Comparison of ENCODE assay signal across 19 cellular contexts in the genomic region with DNA sequence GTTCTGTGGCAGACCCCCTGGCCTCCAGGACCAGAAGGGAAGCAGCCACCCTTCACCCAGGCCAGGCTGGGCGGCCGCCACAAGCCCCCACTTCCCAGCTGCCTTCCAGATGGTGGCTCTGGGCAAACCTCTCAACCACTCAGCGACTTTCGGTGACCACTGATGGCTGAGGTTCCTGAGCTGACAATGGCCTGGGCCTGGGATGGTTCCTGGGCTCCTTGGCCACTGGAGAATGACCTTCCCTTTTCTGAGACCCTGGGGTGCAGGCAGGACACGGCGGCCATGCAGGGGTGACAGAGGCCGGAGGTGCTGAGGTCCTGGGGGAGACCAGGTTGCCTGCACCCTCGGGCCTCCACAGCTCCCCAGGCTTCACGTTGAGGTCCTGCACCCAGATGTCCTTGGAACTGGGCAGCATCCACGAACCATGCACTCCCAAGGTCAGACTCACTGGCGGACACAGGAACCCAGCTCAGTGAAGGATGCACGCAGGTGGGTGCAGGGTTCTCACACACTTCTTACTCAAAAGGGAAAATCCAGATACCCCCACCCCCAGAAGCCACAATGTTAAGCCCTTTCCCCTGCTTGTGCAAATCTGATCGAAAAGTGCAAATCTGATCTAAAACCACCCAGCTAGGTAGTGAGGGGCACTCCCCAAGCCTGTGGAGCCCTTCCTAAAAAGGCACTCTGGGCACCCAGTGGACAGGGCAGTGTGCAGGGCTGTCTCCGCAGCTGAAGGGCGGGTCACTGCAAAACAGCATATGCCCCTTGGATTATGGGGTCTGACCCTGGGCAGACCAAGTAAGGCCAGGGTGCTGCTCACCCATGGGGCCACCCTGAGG. TPM values are rescaled to one million over a fixed set of nuclear protein-coding genes. Genes with fewer than 3 reads are reported as not detected.
DNase-seq lines count a peak whose midpoint lies in the region; ATAC-seq, FAIRE-seq and TF ChIP-seq lines count a peak whose summit lies in the region.
"Had no signal": no experiment of that assay in that cellular context is flagged by ENCODE, and none has a peak within 500 bp of the region (broad histone marks: within the 10 kb centered on the region; RNA-seq: fewer than 3 reads in every experiment).

No MANE protein-coding gene starts in this region.

- H3K4me3 Mint-ChIP-seq in stimulated activated naive B cell treated with anti-CD40 and anti-IgM and Interleukin-4, amounts not matched to agents 10 μg/mL and 1 μg/mL and 100 μg/mL, for 72 hours: no peak overlapping the region
- H3K4me3 Mint-ChIP-seq: brain, IgD-negative memory B cell had no signal

- no peak for TF ChIP-seq CTCF in left ventricle myocardium inferior (IDR thresholded peaks at IDR 0.05; ENCODE audit: borderline replicate concordance)
- no peak for TF ChIP-seq CTCF in heart right ventricle (IDR thresholded peaks at IDR 0.05)
- TF ChIP-seq CTCF in GM12878 (IDR thresholded peaks at IDR 0.05 in 2 of 3, conservative IDR thresholded peaks at IDR 0.05 in 1 of 3; ENCODE audit: control insufficient read depth in 2 of 3, extremely low read depth in 1 of 3, insufficient read depth in 1 of 3, low read depth in 3 of 3, low read length in 3 of 3): no peak

- no peak overlapping the region for H3K4me3 ChIP-seq in left ventricle myocardium inferior
- H3K4me3 ChIP-seq in heart right ventricle: no peak overlapping the region
- no peak overlapping the region for H3K4me3 ChIP-seq in GM12878
- H3K4me3 ChIP-seq: psoas muscle, thoracic aorta had no signal

- no peak for TF ChIP-seq RAD21 in GM12878 (IDR thresholded peaks at IDR 0.05; ENCODE audit: insufficient read depth, low read depth, low read length)

- H4K20me1 ChIP-seq in GM12878 (ENCODE audit: control insufficient read depth, insufficient read depth): no peaks in the 10 kb centered on the region; the same call in 1 of the 2 replicates

- H3K9me3 ChIP-seq in left ventricle myocardium inferior (replicated peaks) (peaks cover 7% of the 10 kb centered on the region), heart right ventricle (peaks cover 0 to 13% (median 0%) of the 10 kb centered on the region in 11 donors), GM12878 (replicated peaks; ENCODE audit: control insufficient read depth, insufficient read depth, low read length) (peaks cover 5% of the 10 kb centered on the region; the same call in 2 of the 3 replicates)
- H3K9me3 ChIP-seq: neutrophil, psoas muscle had no signal

- WGBS in heart right ventricle, 2 donors: 83 to 85% methylated on average over 15 of the region's 15 CpGs
- 81% methylated on average over 15 of the region's 15 CpGs for WGBS in GM12878 (ENCODE audit: insufficient coverage, insufficient replicate concordance, low lambda C conversion rate, missing lambda C conversion rate)

- no peak for FAIRE-seq in GM12878 (lab: Jason Lieb, UNC)
- FAIRE-seq: frontal cortex, islet of Langerhans had no signal

- peaks cover 31 to 57% of the 10 kb centered on the region in 2 donors for H3K36me3 Mint-ChIP-seq in stimulated activated naive B cell treated with anti-CD40 and anti-IgM and Interleukin-4, amounts not matched to agents 10 μg/mL and 1 μg/mL and 100 μg/mL, for 72 hours

- intact Hi-C loops in left ventricle myocardium inferior (cut with micrococcal nuclease) (no loop called here), heart right ventricle (cut with DNase I) (no loop called here), GM12878 (cut with micrococcal nuclease; ENCODE audit: unreplicated experiment) (no loop called here)

- no peak overlapping the region for H2AFZ ChIP-seq in GM12878 (ENCODE audit: control insufficient read depth, low read depth, low read length)

- RAD21 ChIA-PET in GM12878 (lab: Charles Lee; ENCODE audit: unreplicated experiment): no interaction called here

- H3K4me1 ChIP-seq in left ventricle myocardium inferior (peaks cover 50% of the 10 kb centered on the region), heart right ventricle (peaks cover 5 to 50% (median 26%) of the 10 kb centered on the region in 9 donors), GM12878 (ENCODE audit: control insufficient read depth, insufficient read depth, low read length) (peaks cover 3% of the 10 kb centered on the region; the same call in 1 of the 2 replicates)

- ATAC-seq in heart right ventricle (no peak), GM12878 (peak; percentile 5; the same call in 1 of the 3 replicates)
- peak in 1 of 2 donors; percentile 3 for ATAC-seq in stimulated activated naive B cell treated with anti-CD40 and anti-IgM and Interleukin-4, amounts not matched to agents 10 μg/mL and 1 μg/mL and 100 μg/mL, for 72 hours (replicated peaks)
- ATAC-seq: PC-3, psoas muscle had no signal

- DNase-seq in left ventricle myocardium inferior (no peak), heart right ventricle (no peak), GM12878 (ENCODE audit: low read depth, low spot score) (no peak), KBM-7 (no peak)
- DNase-seq in stimulated activated naive B cell treated with anti-CD40 and anti-IgM and Interleukin-4, amounts not matched to agents 10 μg/mL and 1 μg/mL and 100 μg/mL, for 72 hours: no peak
- DNase-seq in activated T-cell treated with anti-CD3 and anti-CD28 coated beads, Interleukin-2, amount 50 U/mL, for 48 hours: no peak
- DNase-seq: effector CD8-positive, alpha-beta T cell; NCI-H446; PC-3; SHP77 had no signal

- in situ Hi-C loops in GM12878 (cut with MboI) (no loop called here), KBM-7 (cut with MboI; ENCODE audit: low pct_unique_long_range_greater_than_20kb, low sequenced_read_pairs) (no loop called here)

- H3K79me2 ChIP-seq in GM12878 (ENCODE audit: control insufficient read depth, insufficient read depth, low read length): no peaks in the 10 kb centered on the region

- H3K27ac Mint-ChIP-seq in stimulated activated naive B cell treated with anti-CD40 and anti-IgM and Interleukin-4, amounts not matched to agents 10 μg/mL and 1 μg/mL and 100 μg/mL, for 72 hours: peak overlapping the region; percentile 74

- H3K27me3 ChIP-seq in left ventricle myocardium inferior (ENCODE audit: low read depth) (no peaks in the 10 kb centered on the region), heart right ventricle (no peaks in the 10 kb centered on the region), GM12878 (replicated peaks in 1 of 2; ENCODE audit: control insufficient read depth in 2 of 2, insufficient read depth in 2 of 2, low read length in 1 of 2) (no peaks in the 10 kb centered on the region)
- H3K27me3 ChIP-seq: neutrophil had no signal

- no TSS peak for BruUV-seq in GM12878 (replicated peaks; lab: Mats Ljungman, UMichigan)

- no peak for TF ChIP-seq EP300 in GM12878 (IDR thresholded peaks at IDR 0.05; ENCODE audit: borderline replicate concordance in 1 of 2, control insufficient read depth in 1 of 2, low read depth in 2 of 2, low read length in 2 of 2)

- no peak overlapping the region for H3K4me2 ChIP-seq in GM12878 (ENCODE audit: control insufficient read depth, insufficient read depth)

- H3K36me3 ChIP-seq in left ventricle myocardium inferior: peaks cover 11% of the 10 kb centered on the region
- H3K36me3 ChIP-seq in heart right ventricle: peaks cover 0 to 39% (median 0%) of the 10 kb centered on the region in 9 donors
- peaks cover 11 to 14% of the 10 kb centered on the region in 2 experiments for H3K36me3 ChIP-seq in GM12878 (ENCODE audit: control insufficient read depth in 2 of 2, insufficient read depth in 2 of 2, low read length in 1 of 2)

- SMC1A ChIA-PET in GM12878 (lab: Charles Lee; ENCODE audit: uncharacterized antibody, unreplicated experiment): no interaction called here

- TF ChIP-seq POLR2A in GM19193 (IDR thresholded peaks at IDR 0.05; ENCODE audit: extremely low read depth, insufficient read depth, insufficient read length) (peak; percentile 26), GM12878 (IDR thresholded peaks at IDR 0.05; ENCODE audit: low read depth, low read length) (peak; percentile 75)

- POLR2A ChIA-PET in GM12878 (lab: Charles Lee): interaction anchor here (0.6 kb wide), 1 partner anchor 13 kb away, joined by 3 read pairs; no protein-coding TSS in a partner anchor

- peaks cover 11 to 13% of the 10 kb centered on the region in 2 donors for H3K9me3 Mint-ChIP-seq in stimulated activated naive B cell treated with anti-CD40 and anti-IgM and Interleukin-4, amounts not matched to agents 10 μg/mL and 1 μg/mL and 100 μg/mL, for 72 hours
- H3K9me3 Mint-ChIP-seq: IgD-negative memory B cell had no signal

- peaks cover 15 to 26% of the 10 kb centered on the region in 2 donors for H3K4me1 Mint-ChIP-seq in stimulated activated naive B cell treated with anti-CD40 and anti-IgM and Interleukin-4, amounts not matched to agents 10 μg/mL and 1 μg/mL and 100 μg/mL, for 72 hours

- H3K27me3 Mint-ChIP-seq in stimulated activated naive B cell treated with anti-CD40 and anti-IgM and Interleukin-4, amounts not matched to agents 10 μg/mL and 1 μg/mL and 100 μg/mL, for 72 hours: no peaks in the 10 kb centered on the region
- H3K27me3 Mint-ChIP-seq: IgD-negative memory B cell had no signal

- H3K9ac ChIP-seq in GM12878 (ENCODE audit: control insufficient read depth, insufficient read depth, low read length): no peak overlapping the region

- CTCF ChIA-PET in GM12878 (lab: Yijun Ruan, JAX): interaction anchor here (0.8 to 3.2 kb wide), 2 partner anchors 13 to 148 kb away, joined by 3 to 9 read pairs; partner anchors contain the start of gene PHLDA2

- H3K27ac ChIP-seq in left ventricle myocardium inferior (replicated peaks) (peak overlapping the region; percentile 1), heart right ventricle (no peak overlapping the region), GM12878 (ENCODE audit: control insufficient read depth, insufficient read depth) (no peak overlapping the region)
- H3K27ac ChIP-seq: neutrophil, psoas muscle had no signal

RNA-seq across cellular contexts. Expression of gene PHLDA2, which starts 13.9 kb away (rescaled TPM):
- total RNA-seq in left ventricle myocardium inferior (not detected), heart right ventricle (1 to 10 TPM in 3 of 10 donors, under 1 TPM in 6, not detected in 1; 0.39 to 2.8 (median 0.80) TPM), GM12878 (2014; rRNA removed) (not detected in 2 replicates), GM12878 (2014; rRNA removed; fragmentation: Illumina TruSeq; extraction: Trizol) (not detected in 2 replicates), GM12878 (2021) (0.27 and 0.49 TPM in 2 replicates)
- polyA plus RNA-seq in heart right ventricle (10 to 100 TPM in 1 of 2 donors, 1 to 10 TPM in 1; 1.6 to 14.2 TPM), GM12878 (2011; rRNA removed) (0.15 TPM in 1 of 2 replicates, not detected in the other), GM12878 (2014; fragmentation: Illumina TruSeq; extraction: Trizol) (not detected in 2 replicates), GM12878 (2014; fragmentation: Nextera tagmentation; extraction: Ambion mirVana) (not detected), GM12878 (2014; rRNA removed) (not detected in 2 replicates), GM12878 (2016; fragmentation: Nextera tagmentation; extraction: Ambion mirVana) (under 1 TPM in 1 of 2 experiments, not detected in 1; 0.16 TPM)
- 0.59 TPM in 1 of 2 replicates, not detected in the other for total RNA-seq in GM12878 (2013; cell fraction: nucleolus; rRNA removed)
- not detected for polyA plus RNA-seq in GM12878 (2011; ENCODE audit: low read depth)
- 0.07 and 0.12 TPM in 2 replicates for polyA plus RNA-seq in GM12878 (2011; cell fraction: cytosol; rRNA removed)
- 0.27 and 0.34 TPM in 2 replicates for polyA plus RNA-seq in GM12878 (2011; cell fraction: nucleus; rRNA removed)
- polyA plus RNA-seq in GM12878 (2012): 0.18 and 0.32 TPM in 2 replicates
- not detected in 2 replicates for polyA minus RNA-seq in GM12878 (2011; rRNA and poly(A)+ RNA removed)
- not detected in 2 replicates for polyA minus RNA-seq in GM12878 (2011; cell fraction: cytosol; rRNA and poly(A)+ RNA removed)
- polyA minus RNA-seq in GM12878 (2011; cell fraction: nucleus; rRNA and poly(A)+ RNA removed): not detected in 2 replicates
- total RNA-seq: frontal cortex, skeletal muscle tissue had no signal
- polyA plus RNA-seq: IgD-negative memory B cell had no signal

RNA-seq across cellular contexts. Expression of gene NAP1L4, which starts 49.0 kb away (rescaled TPM):
- total RNA-seq in left ventricle myocardium inferior: 175 TPM
- 100 to 1,000 TPM; 167 to 233 (median 191) TPM for total RNA-seq in heart right ventricle
- 100 to 1,000 TPM in 1 of 2 donors, 10 to 100 TPM in 1; 98.5 to 102 TPM for polyA plus RNA-seq in heart right ventricle
- total RNA-seq in GM12878 (2013; cell fraction: nucleolus; rRNA removed): 427 and 452 TPM in 2 replicates
- 103 and 107 TPM in 2 replicates for total RNA-seq in GM12878 (2014; rRNA removed)
- 100 and 101 TPM in 2 replicates for total RNA-seq in GM12878 (2014; rRNA removed; fragmentation: Illumina TruSeq; extraction: Trizol)
- 128 and 130 TPM in 2 replicates for total RNA-seq in GM12878 (2021)
- 48.1 TPM for polyA plus RNA-seq in GM12878 (2011; ENCODE audit: low read depth)
- polyA plus RNA-seq in GM12878 (2011; rRNA removed): 100 and 159 TPM in 2 replicates
- 64.8 and 80.3 TPM in 2 replicates for polyA plus RNA-seq in GM12878 (2011; cell fraction: cytosol; rRNA removed)
- polyA plus RNA-seq in GM12878 (2011; cell fraction: nucleus; rRNA removed): 141 and 157 TPM in 2 replicates
- polyA plus RNA-seq in GM12878 (2012): 71.3 and 83.1 TPM in 2 replicates
- polyA plus RNA-seq in GM12878 (2014; fragmentation: Illumina TruSeq; extraction: Trizol): 127 and 140 TPM in 2 replicates
- 10 to 100 TPM; 24.8 to 44.0 TPM for polyA plus RNA-seq in GM12878 (2014; fragmentation: Nextera tagmentation; extraction: Ambion mirVana)
- polyA plus RNA-seq in GM12878 (2014; rRNA removed): 121 TPM in 2 replicates
- 100 to 1,000 TPM; 181 to 198 TPM for polyA plus RNA-seq in GM12878 (2016; fragmentation: Nextera tagmentation; extraction: Ambion mirVana)
- polyA minus RNA-seq in GM12878 (2011; rRNA and poly(A)+ RNA removed): 62.6 and 97.0 TPM in 2 replicates
- polyA minus RNA-seq in GM12878 (2011; cell fraction: cytosol; rRNA and poly(A)+ RNA removed): 28.8 and 30.2 TPM in 2 replicates
- 52.5 and 71.7 TPM in 2 replicates for polyA minus RNA-seq in GM12878 (2011; cell fraction: nucleus; rRNA and poly(A)+ RNA removed)

RNA-seq across cellular contexts. Expression of gene CDKN1C, which starts 57.5 kb away (rescaled TPM):
- total RNA-seq in left ventricle myocardium inferior (33.0 TPM), heart right ventricle (10 to 100 TPM; 16.9 to 48.0 (median 25.4) TPM), GM12878 (2014; rRNA removed) (not detected in 2 replicates), GM12878 (2014; rRNA removed; fragmentation: Illumina TruSeq; extraction: Trizol) (not detected in 2 replicates), GM12878 (2021) (0.19 and 0.21 TPM in 2 replicates)
- polyA plus RNA-seq in heart right ventricle (10 to 100 TPM; 50.3 to 55.3 TPM), GM12878 (2011; rRNA removed) (0.05 TPM in 1 of 2 replicates, not detected in the other), GM12878 (2014; fragmentation: Illumina TruSeq; extraction: Trizol) (not detected in 2 replicates), GM12878 (2014; fragmentation: Nextera tagmentation; extraction: Ambion mirVana) (not detected), GM12878 (2014; rRNA removed) (not detected in 2 replicates), GM12878 (2016; fragmentation: Nextera tagmentation; extraction: Ambion mirVana) (under 1 TPM in 1 of 2 experiments, not detected in 1; 0.14 TPM)
- total RNA-seq in GM12878 (2013; cell fraction: nucleolus; rRNA removed): 0.59 TPM in 1 of 2 replicates, not detected in the other
- polyA plus RNA-seq in GM12878 (2011; ENCODE audit: low read depth): not detected
- polyA plus RNA-seq in GM12878 (2011; cell fraction: cytosol; rRNA removed): 0.08 and 0.09 TPM in 2 replicates
- polyA plus RNA-seq in GM12878 (2011; cell fraction: nucleus; rRNA removed): 0.09 and 0.19 TPM in 2 replicates
- 0.35 and 0.37 TPM in 2 replicates for polyA plus RNA-seq in GM12878 (2012)
- polyA minus RNA-seq in GM12878 (2011; rRNA and poly(A)+ RNA removed): not detected in 2 replicates
- polyA minus RNA-seq in GM12878 (2011; cell fraction: cytosol; rRNA and poly(A)+ RNA removed): 1.5 TPM in 1 of 2 replicates, not detected in the other
- polyA minus RNA-seq in GM12878 (2011; cell fraction: nucleus; rRNA and poly(A)+ RNA removed): 0.29 and 0.48 TPM in 2 replicates
- polyA plus RNA-seq: IgD-negative memory B cell had no signal

Comparison
In these comparisons a context has a peak if more than half of its experiments do, and no peak if none do; other contexts are left out.
1. RNA of gene CDKN1C, which starts 57.5 kb away (total RNA-seq): 33.0 TPM in left ventricle myocardium inferior (single experiment) and 16.9 to 48.0 TPM in heart right ventricle; 0.19 to 0.59 TPM in GM12878; every median in the first group is over 10 times any median in the second.